ENCODE assay signal across 8 cellular contexts in genomic region chr5:172902497-172903472, GRCh38. TPM values are rescaled to one million over a fixed set of nuclear protein-coding genes. Genes with fewer than 3 reads are reported as not detected.
DNase-seq lines count a peak whose midpoint lies in the region; ATAC-seq, FAIRE-seq and TF ChIP-seq lines count a peak whose summit lies in the region.

No MANE protein-coding gene starts in this region.

- TF ChIP-seq CTCF in SU-DHL-6 (IDR thresholded peaks at IDR 0.05; ENCODE audit: insufficient read depth, low read length, poor library complexity, severe bottlenecking) (peak; percentile 36), foreskin keratinocyte (conservative IDR thresholded peaks at IDR 0.05) (peak; percentile 54), pancreas (IDR thresholded peaks at IDR 0.05) (no peak)

- no peaks in the 10 kb centered on the region for H3K27me3 ChIP-seq in SU-DHL-6 (ENCODE audit: low read length)
- no peaks in the 10 kb centered on the region for H3K27me3 ChIP-seq in foreskin keratinocyte
- H3K27me3 ChIP-seq in pancreas = no peaks in the 10 kb centered on the region

- no peaks in the 10 kb centered on the region for H4K20me1 ChIP-seq in SU-DHL-6 (ENCODE audit: low read depth, low read length)

- no peaks in the 10 kb centered on the region for H3K9me3 ChIP-seq in SU-DHL-6 (ENCODE audit: insufficient read depth, low read length)
- H3K9me3 ChIP-seq in pancreas = no peaks in the 10 kb centered on the region

- no peak overlapping the region for H3K27ac ChIP-seq in SU-DHL-6 (ENCODE audit: low read depth, low read length)
- peak overlapping the region; percentile 97 for H3K27ac ChIP-seq in foreskin keratinocyte
- peak overlapping the region; percentile 99 to 100 (median 99) for H3K27ac ChIP-seq in pancreas

- H3F3A ChIP-seq in SU-DHL-6 (ENCODE audit: insufficient read depth) = no peaks in the 10 kb centered on the region

- H3K36me3 ChIP-seq in SU-DHL-6 (ENCODE audit: low read length) = no peaks in the 10 kb centered on the region
- H3K36me3 ChIP-seq in pancreas = peaks cover 0 to 15% (median 4%) of the 10 kb centered on the region in 3 donors

- no peak for FAIRE-seq in pancreas (lab: Jason Lieb, UNC)

- H3K9me2 ChIP-seq in SU-DHL-6 (replicated peaks; ENCODE audit: insufficient read depth, low read length) = no peaks in the 10 kb centered on the region

- no peak overlapping the region for H2AFZ ChIP-seq in SU-DHL-6 (ENCODE audit: low read depth, low read length, severe bottlenecking)

- H3K4me2 ChIP-seq in SU-DHL-6 (ENCODE audit: low read depth, low read length, poor library complexity, severe bottlenecking) = no peak overlapping the region

- 50 to 59% methylated on average over 23 to 25 of the region's 25 CpGs for WGBS in pancreas, 2 donors

- peaks cover 30% of the 10 kb centered on the region for H3K4me1 ChIP-seq in foreskin keratinocyte
- H3K4me1 ChIP-seq in pancreas = peaks cover 29 to 52% (median 45%) of the 10 kb centered on the region in 3 donors

- H3K79me2 ChIP-seq in SU-DHL-6 (ENCODE audit: insufficient read depth, low read length) = no peaks in the 10 kb centered on the region

- DNase-seq in H4 (ENCODE audit: low spot score) = peak; percentile 57
- DNase-seq in foreskin keratinocyte = peak in 1 of 2 donors; percentile 53
- DNase-seq in pancreas = peak; percentile 77 to 90 (median 84)
- no peak for DNase-seq in NOMO-1 treated with DMSO at 0.1 percent for 48 hours (lab: John Stamatoyannopoulos, UW; ENCODE audit: unreplicated experiment)
- DNase-seq in activated naive CD4-positive, alpha-beta T cell treated with Interleukin-2 at 50 U/mL for 16 hours = no peak

- intact Hi-C loops in pancreas (cut with DNase I) = loop anchor here in 1 of 3 donors (10.0 kb wide), 1 partner anchor 128 kb away; the partner anchor contains the start of gene DUSP1

- H3K4me3 ChIP-seq in SU-DHL-6 (ENCODE audit: insufficient read depth, low read length, poor library complexity, severe bottlenecking) (no peak overlapping the region), pancreas (no peak overlapping the region)

- no peak for ATAC-seq in foreskin keratinocyte
- peak; percentile 6 to 35 (median 29) for ATAC-seq in pancreas
- ATAC-seq in HG03097 (IDR thresholded peaks at IDR 0.05; ENCODE audit: low FRiP score, unreplicated experiment) = no peak
- ATAC-seq in GM21526 (IDR thresholded peaks at IDR 0.05; ENCODE audit: low FRiP score, unreplicated experiment) = no peak

- H3K9ac ChIP-seq in SU-DHL-6 (ENCODE audit: low read length) = no peak overlapping the region

RNA-seq across cellular contexts. Expression of gene RPL26L1, which starts 56.4 kb away (rescaled TPM):
- total RNA-seq in H4 (2014; rRNA removed; shearing (Covaris generic)) = 102 and 152 TPM in 2 replicates
- total RNA-seq in foreskin keratinocyte (71.0 and 80.3 TPM in 2 replicates), pancreas (10 to 100 TPM in 3 of 6 donors, 1 to 10 TPM in 3; 6.2 to 13.7 (median 10.1) TPM)
- polyA plus RNA-seq in foreskin keratinocyte (101 and 110 TPM in 2 replicates), pancreas (10 to 100 TPM; 19.3 to 29.5 TPM)

Comparison
In these comparisons a context has a peak if more than half of its experiments do, and no peak if none do; other contexts are left out.
1. DNase-seq: peak in H4 (single experiment) and pancreas (6 of 6); none in NOMO-1 treated with DMSO at 0.1 percent for 48 hours (single experiment) and activated naive CD4-positive, alpha-beta T cell treated with Interleukin-2 at 50 U/mL for 16 hours (single experiment).
2. CTCF ChIP-seq: peak in SU-DHL-6 (single experiment) and foreskin keratinocyte (single experiment); none in pancreas (0 of 4).
3. ATAC-seq: peak in pancreas (4 of 4); none in foreskin keratinocyte (single experiment), HG03097 (single experiment) and GM21526 (single experiment).